29 cellular contexts compared by ENCODE assay signal in the genomic region with DNA sequence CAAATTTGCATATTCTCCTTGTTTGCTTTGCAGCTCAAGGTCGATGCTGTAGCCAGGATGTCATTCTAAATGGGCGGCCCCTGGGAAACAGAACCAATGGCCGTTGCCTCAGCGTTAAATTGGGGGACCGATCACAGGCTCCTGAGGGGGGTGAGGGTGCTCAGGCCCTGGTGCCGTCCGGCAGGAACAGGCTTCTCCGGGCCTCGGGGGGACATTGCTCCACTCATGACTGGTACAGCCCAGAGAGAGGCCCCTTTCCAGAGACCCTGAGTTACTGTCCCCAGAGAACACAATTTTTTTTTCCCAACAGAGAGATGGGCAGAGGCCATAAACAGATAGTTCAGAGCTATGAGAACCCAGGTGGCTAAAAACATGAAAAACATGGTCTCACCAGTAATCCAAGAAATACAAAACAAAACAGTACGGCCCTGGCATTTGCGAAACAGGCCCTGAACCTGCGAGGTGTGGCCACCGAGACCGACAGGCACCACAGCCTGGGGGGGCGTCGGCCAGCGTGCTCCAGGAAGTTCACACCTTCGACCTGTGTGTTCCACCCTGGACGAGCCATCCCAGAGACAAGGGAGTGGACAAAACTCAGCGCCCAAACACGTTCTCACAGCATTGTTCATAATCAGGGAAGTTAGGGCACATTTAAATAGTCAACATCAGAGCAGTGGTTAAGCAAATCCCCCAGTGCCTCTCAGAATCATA.
DNase-seq lines count a peak whose midpoint lies in the region; ATAC-seq, FAIRE-seq and TF ChIP-seq lines count a peak whose summit lies in the region.
"Had no signal": no experiment of that assay in that cellular context is flagged by ENCODE, and none has a peak within 500 bp of the region (broad histone marks: within the 10 kb centered on the region; RNA-seq: fewer than 3 reads in every experiment).

No MANE protein-coding gene starts in this region.

- peak overlapping the region; percentile 52 for H3K4me2 ChIP-seq in skeletal muscle satellite cell (ENCODE audit: low read length)

- no peak for FAIRE-seq in GM19239 (lab: Jason Lieb, UNC)
- FAIRE-seq: G401.6 had no signal

- DNase-seq in H7 (peak; percentile 37), lung (ENCODE audit: low spot score) (peak; percentile 25), GM19239 (ENCODE audit: insufficient read length, low spot score) (no peak), 8988T (no peak), T-helper 2 cell (no peak)
- DNase-seq: activated CD4-positive, alpha-beta T cell treated with anti-CD3 and anti-CD28 coated beads, Interleukin-2, amount 50 U/mL, for 4 hours; activated CD4-positive, CD25-positive, alpha-beta regulatory T cell; activated effector memory CD4-positive, alpha-beta T cell treated with Interleukin-2 at 50 U/mL for 16 hours; activated T-cell treated with anti-CD3 and anti-CD28 coated beads for 4 hours; CD4-positive, alpha-beta T cell; DMS153; GOT3; hypothalamus; KBM-7; lower lobe of right lung; MM.1S; NCI-H1436 treated with DMSO at 0.1 percent for 48 hours; NCI-H2107; SHP77; stimulated activated CD4-positive, alpha-beta T cell treated with anti-CD3 and anti-CD28 coated beads, Interleukin-4, amount 100 ng/mL, for 1 hour; T1000 had no signal

- H3K27ac ChIP-seq in lung (ENCODE audit: low read depth in 1 of 2, low read length in 1 of 2), result no peak overlapping the region
- H3K27ac ChIP-seq: esophagus muscularis mucosa, gastroesophageal sphincter, lower lobe of right lung, neutrophil had no signal

- TF ChIP-seq CTCF in brain (conservative IDR thresholded peaks at IDR 0.05) (no peak), lung (IDR thresholded peaks at IDR 0.05; ENCODE audit: control extremely low read depth, extremely low read depth) (no peak)

- no peak for ATAC-seq in lung (ENCODE audit: insufficient read depth, low FRiP score)
- ATAC-seq: PC-3 had no signal

- H3K36me3 Mint-ChIP-seq in brain, result peaks cover 4% of the 10 kb centered on the region
- H3K36me3 Mint-ChIP-seq: stimulated activated memory B cell treated with anti-CD40 and anti-IgM and Interleukin-4, amounts not matched to agents 10 μg/mL and 1 μg/mL and 100 μg/mL, for 72 hours had no signal

- peaks cover 10 to 20% (median 16%) of the 10 kb centered on the region in 5 experiments for H3K9me3 Mint-ChIP-seq in brain

- peak overlapping the region; percentile 27 for H3K9ac ChIP-seq in skeletal muscle satellite cell (ENCODE audit: low read depth, low read length)

- peak overlapping the region in 3 of 5 experiments; percentile 49 to 79 (median 76) for H3K27ac Mint-ChIP-seq in brain
- H3K27ac Mint-ChIP-seq: CD4-positive, alpha-beta T cell; stimulated activated memory B cell treated with anti-CD40 and anti-IgM and Interleukin-4, amounts not matched to agents 10 μg/mL and 1 μg/mL and 100 μg/mL, for 72 hours had no signal

- peaks cover 3% of the 10 kb centered on the region for H3K27me3 Mint-ChIP-seq in brain

- H3K4me1 ChIP-seq in lung (ENCODE audit: control insufficient read depth in 2 of 2, insufficient read depth in 2 of 2, low read length in 2 of 2) (no peaks in the 10 kb centered on the region), skeletal muscle satellite cell (ENCODE audit: control insufficient read depth, insufficient read depth, low read length) (peaks cover 18% of the 10 kb centered on the region)
- H3K4me1 ChIP-seq: esophagus muscularis mucosa, lower lobe of right lung had no signal

- H3K36me3 ChIP-seq in H7 (replicated peaks; ENCODE audit: control insufficient read depth, insufficient read depth, low read length) (no peaks in the 10 kb centered on the region), lung (ENCODE audit: control insufficient read depth in 2 of 2, insufficient read depth in 2 of 2, low read length in 2 of 2) (no peaks in the 10 kb centered on the region), skeletal muscle satellite cell (ENCODE audit: insufficient read depth, low read length) (no peaks in the 10 kb centered on the region)
- H3K36me3 ChIP-seq: esophagus muscularis mucosa, gastroesophageal sphincter, lower lobe of right lung, neutrophil had no signal

- peaks cover 24% of the 10 kb centered on the region for H3K4me1 Mint-ChIP-seq in brain
- H3K4me1 Mint-ChIP-seq: stimulated activated memory B cell treated with anti-CD40 and anti-IgM and Interleukin-4, amounts not matched to agents 10 μg/mL and 1 μg/mL and 100 μg/mL, for 72 hours had no signal

- H3K9me3 ChIP-seq in lung (ENCODE audit: control insufficient read depth in 2 of 2, insufficient read depth in 1 of 2, low read length in 1 of 2) (no peaks in the 10 kb centered on the region), skeletal muscle satellite cell (replicated peaks; ENCODE audit: low read length) (no peaks in the 10 kb centered on the region)
- H3K9me3 ChIP-seq: esophagus muscularis mucosa, lower lobe of right lung, neutrophil had no signal

- H3K4me3 ChIP-seq in H7 (ENCODE audit: insufficient read depth, low read depth, low read length) (no peak overlapping the region), lung (no peak overlapping the region), skeletal muscle satellite cell (ENCODE audit: low read length) (peak overlapping the region; percentile 3)
- H3K4me3 ChIP-seq: esophagus muscularis mucosa, gastroesophageal sphincter, lower lobe of right lung had no signal

- H3K27me3 ChIP-seq in H7 (ENCODE audit: control insufficient read depth, insufficient read depth, low read length), result no peaks in the 10 kb centered on the region
- H3K27me3 ChIP-seq in lung (ENCODE audit: control insufficient read depth, insufficient read depth), result no peaks in the 10 kb centered on the region
- H3K27me3 ChIP-seq in skeletal muscle satellite cell (ENCODE audit: control insufficient read depth, insufficient read depth, low read length), result peaks cover 9% of the 10 kb centered on the region

- 85 to 90% methylated on average over 21 of the region's 21 CpGs for WGBS in lung, 2 donors

- no peak overlapping the region for H3K4me3 Mint-ChIP-seq in brain
- H3K4me3 Mint-ChIP-seq: CD4-positive, alpha-beta T cell; stimulated activated memory B cell treated with anti-CD40 and anti-IgM and Interleukin-4, amounts not matched to agents 10 μg/mL and 1 μg/mL and 100 μg/mL, for 72 hours had no signal

Comparison
In these comparisons a context has a peak if more than half of its experiments do, and no peak if none do; other contexts are left out.
1. DNase-seq: peak in H7 (single experiment) and lung (single experiment); none in GM19239 (single experiment), 8988T (single experiment) and T-helper 2 cell (0 of 5).